In genomic region chr2:172901913-172902312, GRCh38 we compare ENCODE assay signal across 32 cellular contexts.
"Had no signal": no experiment of that assay in that cellular context is flagged by ENCODE, and none has a peak within 500 bp of the region (broad histone marks: within the 10 kb centered on the region; RNA-seq: fewer than 3 reads in every experiment).

No MANE protein-coding gene starts in this region.

- H3K4me3 ChIP-seq: esophagus squamous epithelium, gastroesophageal sphincter had no signal

- ATAC-seq: activated CD4-positive, CD25-positive, alpha-beta regulatory T cell treated with anti-CD3 and anti-CD28 coated beads, Interleukin-2, amount 50 U/mL, for 24 hours; activated CD8-positive, alpha-beta T cell treated with anti-CD3 and anti-CD28 coated beads for 36 hours; activated T-cell treated with anti-CD3 and anti-CD28 coated beads, Interleukin-2, amount 50 U/mL, for 4 hours; activated T-helper 17 cell treated with anti-CD3 and anti-CD28 coated beads, Interleukin-2, amount 50 U/mL, for 72 hours; effector memory CD8-positive, alpha-beta T cell; gastroesophageal sphincter had no signal

- H3K4me1 Mint-ChIP-seq: activated B cell treated with CpG ODN at 0.5 μM for 24 hours; central memory CD8-positive, alpha-beta T cell had no signal

- H3K36me3 Mint-ChIP-seq: activated naive CD8-positive, alpha-beta T cell had no signal

- DNase-seq: activated B cell treated with CpG ODN at 0.5 μM for 24 hours; activated CD4-positive, alpha-beta T cell treated with anti-CD3 and anti-CD28 coated beads for 48 hours; activated CD4-positive, alpha-beta T cell treated with anti-CD3 and anti-CD28 coated beads, Interleukin-2, amount 50 U/mL, for 1 hour; activated CD4-positive, alpha-beta T cell treated with anti-CD3 and anti-CD28 coated beads, Interleukin-2, amount 50 U/mL, for 48 hours; activated CD8-positive, alpha-beta memory T cell treated with anti-CD3 and anti-CD28 coated beads for 24 hours; activated CD8-positive, alpha-beta T cell treated with anti-CD3 and anti-CD28 coated beads for 36 hours; activated effector memory CD4-positive, alpha-beta T cell treated with Interleukin-2 at 50 U/mL for 16 hours; activated gamma-delta T cell treated with Interleukin-2 at 50 U/mL for 16 hours; activated naive CD4-positive, alpha-beta T cell treated with anti-CD3 and anti-CD28 coated beads, Interleukin-2, amount 50 U/mL, for 16 hours; activated naive CD4-positive, alpha-beta T cell treated with Interleukin-2 at 50 U/mL for 16 hours; activated T-cell treated with anti-CD3 and anti-CD28 coated beads, Interleukin-2, amount 50 U/mL, for 4 hours; amniotic stem cell; anterior cingulate cortex; brain microvascular endothelial cell; cortex of kidney; dermis blood vessel endothelial cell; effector CD4-positive, alpha-beta T cell; effector memory CD8-positive, alpha-beta T cell; esophagus squamous epithelium; T-helper 9 cell; WERI-Rb-1 had no signal

- H3K4me3 Mint-ChIP-seq: activated B cell treated with CpG ODN at 0.5 μM for 24 hours; activated CD8-positive, alpha-beta T cell treated with anti-CD3 and anti-CD28 coated beads for 36 hours; activated naive CD8-positive, alpha-beta T cell; activated T-cell treated with anti-CD3 and anti-CD28 coated beads, Interleukin-2, amount 50 U/mL, for 4 hours; activated T-helper 17 cell treated with anti-CD3 and anti-CD28 coated beads, Interleukin-2, amount 50 U/mL, for 72 hours; central memory CD8-positive, alpha-beta T cell; effector memory CD8-positive, alpha-beta T cell had no signal

- H3K27ac ChIP-seq: brain microvascular endothelial cell, epithelial cell of prostate, esophagus squamous epithelium, gastroesophageal sphincter, WERI-Rb-1 had no signal

- H3K9me3 Mint-ChIP-seq: activated B cell treated with CpG ODN at 0.5 μM for 24 hours; activated CD8-positive, alpha-beta T cell treated with anti-CD3 and anti-CD28 coated beads for 36 hours; activated T-cell treated with anti-CD3 and anti-CD28 coated beads, Interleukin-2, amount 50 U/mL, for 4 hours; activated T-helper 17 cell treated with anti-CD3 and anti-CD28 coated beads, Interleukin-2, amount 50 U/mL, for 72 hours; central memory CD8-positive, alpha-beta T cell; effector memory CD8-positive, alpha-beta T cell had no signal

- H3K36me3 ChIP-seq: brain microvascular endothelial cell, esophagus squamous epithelium, gastroesophageal sphincter, WERI-Rb-1 had no signal

- H3K27ac Mint-ChIP-seq: activated B cell treated with CpG ODN at 0.5 μM for 24 hours; activated CD8-positive, alpha-beta T cell treated with anti-CD3 and anti-CD28 coated beads for 36 hours; activated naive CD8-positive, alpha-beta T cell; activated T-helper 17 cell treated with anti-CD3 and anti-CD28 coated beads, Interleukin-2, amount 50 U/mL, for 72 hours; effector memory CD8-positive, alpha-beta T cell had no signal

- FAIRE-seq: astrocyte, bronchial epithelial cell, colon, endometrium, endothelial cell of umbilical vein had no signal

- H3K27me3 ChIP-seq: gastroesophageal sphincter had no signal

- H3K4me1 ChIP-seq: esophagus squamous epithelium had no signal

- H3K9me3 ChIP-seq: esophagus squamous epithelium, gastroesophageal sphincter had no signal
